In the genomic region with DNA sequence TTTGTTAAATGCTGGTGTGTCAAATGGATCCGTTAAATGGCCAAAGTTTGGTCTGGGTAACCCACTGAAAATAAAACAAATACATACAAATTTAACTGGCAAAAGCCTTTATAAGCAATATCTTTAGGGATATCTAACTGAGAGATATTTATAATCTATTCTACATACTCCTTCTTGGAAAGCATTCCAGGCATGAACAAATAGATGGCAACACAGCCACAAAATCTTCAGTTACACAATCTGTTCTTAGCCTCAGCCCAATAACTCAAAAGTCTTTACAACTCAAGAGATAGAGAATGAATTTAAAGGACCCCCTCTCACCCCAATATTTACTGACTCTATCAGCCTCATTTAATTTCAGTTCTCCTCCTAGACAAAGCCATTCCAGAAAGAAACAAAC, we compare ENCODE assay signal across 1 cellular context.
A peak's percentile ranks its signal among the peaks of the same experiment; 100 is the strongest.
TF ChIP-seq lines count a peak whose summit lies in the region.

No MANE protein-coding gene starts in this region.

TF ChIP-seq in IMR-90, 13 proteins besides CTCF, POLR2A, EP300 and RAD21:
- TF ChIP-seq CHD1 (IDR thresholded peaks at IDR 0.05; ENCODE audit: low read depth, low read length) (no peak), MAZ (IDR thresholded peaks at IDR 0.05; ENCODE audit: borderline replicate concordance, low read depth, low read length) (no peak), RFX5 (IDR thresholded peaks at IDR 0.05; ENCODE audit: low read depth, low read length) (no peak), CEBPB (IDR thresholded peaks at IDR 0.05; ENCODE audit: low read depth, low read length) (peak; percentile 49; the same call in 1 of the 2 replicates), SMC3 (IDR thresholded peaks at IDR 0.05; ENCODE audit: low read depth, low read length) (no peak), MXI1 (IDR thresholded peaks at IDR 0.05; ENCODE audit: borderline replicate concordance, low read depth, low read length) (no peak)
- TF ChIP-seq, protein P1, sequence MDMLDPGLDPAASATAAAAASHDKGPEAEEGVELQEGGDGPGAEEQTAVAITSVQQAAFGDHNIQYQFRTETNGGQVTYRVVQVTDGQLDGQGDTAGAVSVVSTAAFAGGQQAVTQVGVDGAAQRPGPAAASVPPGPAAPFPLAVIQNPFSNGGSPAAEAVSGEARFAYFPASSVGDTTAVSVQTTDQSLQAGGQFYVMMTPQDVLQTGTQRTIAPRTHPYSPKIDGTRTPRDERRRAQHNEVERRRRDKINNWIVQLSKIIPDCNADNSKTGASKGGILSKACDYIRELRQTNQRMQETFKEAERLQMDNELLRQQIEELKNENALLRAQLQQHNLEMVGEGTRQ (IDR thresholded peaks at IDR 0.05; ENCODE audit: low read depth, low read length) = no peak
